Comparison of ENCODE assay signal across 1 cellular context in genomic region chr6:133595076-133595868, GRCh38.
TF ChIP-seq lines count a peak whose summit lies in the region.

No MANE protein-coding gene starts in this region.

TF ChIP-seq in K562, 482 proteins besides CTCF, POLR2A, EP300 and RAD21 (continued from another document):
- TF ChIP-seq GMEB1 (CRISPR knock-in tag; IDR thresholded peaks at IDR 0.05) (no peak), EHMT2 (IDR thresholded peaks at IDR 0.05) (no peak), ATF4 (CRISPR knock-in tag; IDR thresholded peaks at IDR 0.05) (no peak), TGIF2 (CRISPR knock-in tag; IDR thresholded peaks at IDR 0.05) (no peak), HINFP (tag; conservative IDR thresholded peaks at IDR 0.05; ENCODE audit: low read depth) (no peak), ARID3A (IDR thresholded peaks at IDR 0.05; ENCODE audit: borderline replicate concordance, low read depth, low read length) (no peak), RFX1 (IDR thresholded peaks at IDR 0.05) (no peak), ZBTB7A (IDR thresholded peaks at IDR 0.05; ENCODE audit: borderline replicate concordance, control insufficient read depth, low read depth, low read length) (no peak), ZNF785 (CRISPR knock-in tag; IDR thresholded peaks at IDR 0.05) (no peak)
